In the genomic region with DNA sequence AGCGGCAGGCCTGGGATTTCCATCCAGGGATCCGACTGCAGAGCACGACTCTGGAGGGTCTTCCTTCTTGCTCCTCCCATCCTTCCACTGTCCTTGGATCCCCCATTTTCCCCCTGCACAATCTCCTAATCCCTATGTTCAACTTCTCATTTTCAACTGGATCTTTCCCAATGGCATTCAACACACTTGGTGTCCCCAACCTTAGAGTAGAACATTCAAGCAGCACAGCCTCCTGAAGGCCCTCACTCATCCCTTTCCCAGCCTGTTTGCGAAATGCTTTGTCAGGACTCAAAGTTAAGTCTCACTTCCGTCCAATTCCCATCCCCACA, we compare ENCODE assay signal across 8 cellular contexts. TPM values are rescaled to one million over a fixed set of nuclear protein-coding genes. Genes with fewer than 3 reads are reported as not detected.
DNase-seq lines count a peak whose midpoint lies in the region; ATAC-seq and TF ChIP-seq lines count a peak whose summit lies in the region.

No MANE protein-coding gene starts in this region.

- no peak for DNase-seq in CD4-positive, alpha-beta memory T cell
- DNase-seq in NB4 (ENCODE audit: low read depth) (peak; percentile 35), posterior cingulate gyrus (no peak), NCI-H128 (lab: John Stamatoyannopoulos, UW; ENCODE audit: unreplicated experiment) (no peak)
- DNase-seq in effector memory CD4-positive, alpha-beta T cell, result no peak

- H3K9me3 ChIP-seq in CD4-positive, alpha-beta memory T cell (ENCODE audit: control insufficient read depth in 1 of 2, low read length in 2 of 2), result no peaks in the 10 kb centered on the region
- no peaks in the 10 kb centered on the region for H3K9me3 ChIP-seq in effector memory CD4-positive, alpha-beta T cell (ENCODE audit: control insufficient read depth, low read length)
- H3K9me3 ChIP-seq in neuron (ENCODE audit: low read length), result no peaks in the 10 kb centered on the region

- no peak for TF ChIP-seq CTCF in NB4 (IDR thresholded peaks at IDR 0.05; ENCODE audit: low read depth, low read length)

- POLR2A ChIA-PET in CD4-positive, alpha-beta memory T cell (lab: Charles Lee; ENCODE audit: partially characterized antibody), result interaction anchor here (0.8 to 3.4 kb wide), 17 partner anchors 9 to 698 kb away, joined by 3 to 26 read pairs (median 5); a partner anchor contains a TSS

- peaks cover 23% of the 10 kb centered on the region for H3K4me1 ChIP-seq in CD4-positive, alpha-beta memory T cell (ENCODE audit: insufficient read depth, low read length)
- H3K4me1 ChIP-seq in effector memory CD4-positive, alpha-beta T cell (ENCODE audit: control insufficient read depth, insufficient read depth, low read length, poor library complexity, severe bottlenecking), result peaks cover 15% of the 10 kb centered on the region
- peaks cover 11% of the 10 kb centered on the region for H3K4me1 ChIP-seq in neuron (ENCODE audit: insufficient read depth, low read length)

- H3K27ac ChIP-seq in CD4-positive, alpha-beta memory T cell (ENCODE audit: low read depth, low read length), result peak overlapping the region; percentile 88
- H3K27ac ChIP-seq in effector memory CD4-positive, alpha-beta T cell (ENCODE audit: insufficient read depth, low read length, poor library complexity, severe bottlenecking), result peak overlapping the region; percentile 81

- H3K9me3 Mint-ChIP-seq in CD4-positive, alpha-beta memory T cell, result no peaks in the 10 kb centered on the region

- TF ChIP-seq POLR2A in NB4 (IDR thresholded peaks at IDR 0.05; ENCODE audit: extremely low read depth, insufficient read length), result no peak

- no peaks in the 10 kb centered on the region for H3K27me3 ChIP-seq in CD4-positive, alpha-beta memory T cell (ENCODE audit: insufficient read depth, low read length)
- H3K27me3 ChIP-seq in effector memory CD4-positive, alpha-beta T cell (replicated peaks; ENCODE audit: control insufficient read depth, insufficient read depth, low read length, poor library complexity, severe bottlenecking), result no peaks in the 10 kb centered on the region
- no peaks in the 10 kb centered on the region for H3K27me3 ChIP-seq in neuron (ENCODE audit: insufficient read depth, low read length)

- no peak overlapping the region for H2AFZ ChIP-seq in neuron (ENCODE audit: low read depth, low read length)

- H3K27ac Mint-ChIP-seq in CD4-positive, alpha-beta memory T cell, result peak overlapping the region; percentile 93 to 99 (median 98)

- H3K27me3 Mint-ChIP-seq in CD4-positive, alpha-beta memory T cell, result no peaks in the 10 kb centered on the region

- H3K4me3 ChIP-seq in CD4-positive, alpha-beta memory T cell (ENCODE audit: low read length in 2 of 2), result peak overlapping the region; percentile 81 to 91
- peak overlapping the region; percentile 77 for H3K4me3 ChIP-seq in NB4 (ENCODE audit: low read depth, low read length)
- peak overlapping the region; percentile 81 for H3K4me3 ChIP-seq in effector memory CD4-positive, alpha-beta T cell (ENCODE audit: insufficient read depth, low read depth, low read length, poor library complexity, severe bottlenecking)
- H3K4me3 ChIP-seq in neuron (ENCODE audit: low read length), result peak overlapping the region; percentile 70

- CTCF ChIA-PET in CD4-positive, alpha-beta memory T cell (lab: Charles Lee; ENCODE audit: partially characterized antibody), result interaction anchor here (0.8 to 3.1 kb wide), 29 partner anchors 9 to 698 kb away, joined by 3 to 33 read pairs (median 6); a partner anchor contains a TSS

- H3K36me3 ChIP-seq in CD4-positive, alpha-beta memory T cell (ENCODE audit: insufficient read depth, low read length), result peaks cover 30% of the 10 kb centered on the region
- peaks cover 30% of the 10 kb centered on the region for H3K36me3 ChIP-seq in effector memory CD4-positive, alpha-beta T cell (ENCODE audit: control insufficient read depth, insufficient read depth, low read length)
- peaks cover 32% of the 10 kb centered on the region for H3K36me3 ChIP-seq in neuron (ENCODE audit: insufficient read depth, low read length)

- intact Hi-C loops in CD4-positive, alpha-beta memory T cell (cut with micrococcal nuclease), result loop anchor here (5.0 kb wide), 1 partner anchor 629 kb away; a partner anchor contains a TSS
- intact Hi-C loops in posterior cingulate gyrus (cut with DNase I), result loop anchor here (5.0 to 10.0 kb wide), 2 partner anchors 64 to 256 kb away; a partner anchor contains a TSS

- ATAC-seq in GM21360 (IDR thresholded peaks at IDR 0.05; ENCODE audit: unreplicated experiment) (no peak), GM21786 (IDR thresholded peaks at IDR 0.05; ENCODE audit: unreplicated experiment) (no peak)

- H3K4me3 Mint-ChIP-seq in CD4-positive, alpha-beta memory T cell, result peak overlapping the region; percentile 93 to 99 (median 96)

- H3K4me1 Mint-ChIP-seq in CD4-positive, alpha-beta memory T cell, result peaks cover 17 to 30% (median 23%) of the 10 kb centered on the region in 4 donors

- H3K36me3 Mint-ChIP-seq in CD4-positive, alpha-beta memory T cell, result peaks cover 19 to 48% of the 10 kb centered on the region in 2 donors

RNA-seq across cellular contexts. Expression of a gene that starts 32.3 kb away (rescaled TPM):
- total RNA-seq in CD4-positive, alpha-beta memory T cell, result 100 to 1,000 TPM; 121 to 127 TPM
- polyA plus RNA-seq in CD4-positive, alpha-beta memory T cell, result 100 to 1,000 TPM; 249 to 320 TPM
